ENCODE assay signal across 21 cellular contexts in genomic region chr3:30130391-30130790, GRCh38.
"Had no signal": no experiment of that assay in that cellular context is flagged by ENCODE, and none has a peak within 500 bp of the region (broad histone marks: within the 10 kb centered on the region; RNA-seq: fewer than 3 reads in every experiment).

No MANE protein-coding gene starts in this region.

- H3K9me3 Mint-ChIP-seq: effector memory CD8-positive, alpha-beta T cell had no signal

- H3K4me1 ChIP-seq: esophagus squamous epithelium, foreskin keratinocyte, gastroesophageal sphincter, left lung, lower lobe of right lung had no signal

- H3K36me3 Mint-ChIP-seq: memory B cell, mesothelial cell of epicardium, naive B cell had no signal

- DNase-seq: dermis blood vessel endothelial cell; effector CD8-positive, alpha-beta T cell; effector memory CD8-positive, alpha-beta T cell; endodermal cell; erythroblast; esophagus squamous epithelium; foreskin keratinocyte; heart left ventricle; hippocampal formation; left cardiac atrium; left lung; left ventricle myocardium superior; lower lobe of right lung; mucosa of descending colon; naive B cell had no signal

- H3K36me3 ChIP-seq: esophagus squamous epithelium, gastroesophageal sphincter, heart left ventricle, left lung, lower lobe of right lung had no signal

- H3K4me3 ChIP-seq: coronary artery, esophagus squamous epithelium, gastroesophageal sphincter, heart left ventricle, left lung, lower lobe of right lung, mucosa of descending colon had no signal

- H3K27me3 ChIP-seq: esophagus squamous epithelium, foreskin keratinocyte, gastroesophageal sphincter, heart left ventricle, left lung had no signal

- H3K27ac Mint-ChIP-seq: effector memory CD8-positive, alpha-beta T cell; endodermal cell; memory B cell; mesothelial cell of epicardium had no signal

- H3K27ac ChIP-seq: coronary artery, epithelial cell of prostate, esophagus squamous epithelium, foreskin keratinocyte, gastroesophageal sphincter, heart left ventricle, left lung, lower lobe of right lung had no signal

- H3K4me3 Mint-ChIP-seq: effector memory CD8-positive, alpha-beta T cell; endodermal cell; memory B cell; mesothelial cell of epicardium; naive B cell had no signal

- ATAC-seq: effector memory CD8-positive, alpha-beta T cell; esophagus mucosa; foreskin keratinocyte; gastroesophageal sphincter; lower lobe of right lung; mucosa of descending colon had no signal

- H3K4me1 Mint-ChIP-seq: memory B cell, naive B cell had no signal

- H3K9me3 ChIP-seq: esophagus squamous epithelium, gastroesophageal sphincter, lower lobe of right lung, mucosa of descending colon had no signal
